ENCODE assay signal across 9 cellular contexts in the genomic region with DNA sequence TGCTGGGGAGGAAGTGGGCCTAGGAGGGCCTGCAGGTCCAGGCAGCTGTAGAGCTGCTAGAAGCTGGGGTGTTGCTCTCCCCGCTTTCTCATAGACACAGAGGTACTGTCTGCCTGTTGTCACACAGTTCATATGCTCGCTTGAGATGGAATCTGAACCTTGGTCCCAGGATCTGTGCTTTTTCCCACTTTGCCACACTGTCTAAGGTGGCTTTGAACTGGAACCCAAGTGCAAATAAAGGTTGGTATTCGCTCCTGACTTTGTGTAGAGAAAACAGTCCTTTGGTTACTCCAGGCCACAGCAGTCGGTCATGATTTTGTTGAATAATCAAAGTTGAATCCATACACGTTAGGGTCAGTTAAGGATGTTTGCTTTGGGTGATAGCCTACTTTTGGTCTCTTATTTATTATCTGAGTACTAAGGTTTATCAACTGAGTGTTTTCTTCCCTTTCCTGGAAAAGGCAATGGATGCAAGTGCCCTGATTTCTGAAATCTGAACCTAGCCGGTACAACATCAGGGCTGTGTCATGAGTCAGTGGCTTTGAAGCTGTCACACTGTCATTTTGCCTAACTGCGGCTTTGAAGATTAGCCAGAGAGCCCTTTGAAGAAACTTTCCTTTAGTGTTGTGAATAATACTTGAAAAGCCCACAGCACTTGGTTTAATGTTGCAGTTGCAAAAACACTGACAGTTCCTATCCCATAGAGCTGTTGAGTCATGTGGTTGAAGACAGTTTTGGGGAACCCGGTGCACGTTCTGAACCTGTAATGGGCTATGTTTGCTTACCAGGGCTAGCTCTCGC. TPM values are rescaled to one million over a fixed set of nuclear protein-coding genes. Genes with fewer than 3 reads are reported as not detected.
DNase-seq lines count a peak whose midpoint lies in the region; TF ChIP-seq lines count a peak whose summit lies in the region.
"Had no signal": no experiment of that assay in that cellular context is flagged by ENCODE, and none has a peak within 500 bp of the region (broad histone marks: within the 10 kb centered on the region; RNA-seq: fewer than 3 reads in every experiment).

No MANE protein-coding gene starts in this region.

- H3K27me3 Mint-ChIP-seq in brain = no peaks in the 10 kb centered on the region

- 75 to 77% methylated on average over 10 of the region's 10 CpGs for WGBS in tibial nerve, 2 donors

- DNase-seq in AG20443 (ENCODE audit: low spot score) (peak; percentile 31), RPMI7951 (ENCODE audit: low read depth) (peak; percentile 54), myocyte (ENCODE audit: low read depth) (peak; percentile 61), NCI-H1105 treated with DMSO at 0.1 percent for 48 hours (lab: John Stamatoyannopoulos, UW) (no peak), kidney tubule cell (ENCODE audit: low spot score) (no peak), tibial nerve (ENCODE audit: low spot score in 2 of 2) (no peak), GOT3 (lab: John Stamatoyannopoulos, UW) (no peak)
- DNase-seq: NCI-H1930 had no signal

- peak overlapping the region in 3 of 5 experiments; percentile 59 to 88 (median 86) for H3K27ac Mint-ChIP-seq in brain

- H3K4me3 Mint-ChIP-seq in brain = no peak overlapping the region

- peaks cover 12% of the 10 kb centered on the region for H3K4me1 Mint-ChIP-seq in brain

- no peaks in the 10 kb centered on the region for H3K9me3 ChIP-seq in tibial nerve

- peaks cover 35% of the 10 kb centered on the region for H3K36me3 Mint-ChIP-seq in brain

- no peak for TF ChIP-seq EP300 in tibial nerve (IDR thresholded peaks at IDR 0.05)

- H3K9me3 Mint-ChIP-seq in brain = no peaks in the 10 kb centered on the region

- H3K4me3 ChIP-seq in tibial nerve = no peak overlapping the region

- no peaks in the 10 kb centered on the region for H3K27me3 ChIP-seq in tibial nerve

- H3K36me3 ChIP-seq in tibial nerve = peaks cover 0 to 77% (median 6%) of the 10 kb centered on the region in 3 donors

- peaks cover 0 to 40% (median 8%) of the 10 kb centered on the region in 4 donors for H3K4me1 ChIP-seq in tibial nerve

- TF ChIP-seq POLR2A in tibial nerve (IDR thresholded peaks at IDR 0.05) = no peak

- TF ChIP-seq CTCF in brain (conservative IDR thresholded peaks at IDR 0.05) = no peak
- TF ChIP-seq CTCF in tibial nerve (IDR thresholded peaks at IDR 0.05) = no peak

- peak overlapping the region in 1 of 4 donors; percentile 50 for H3K27ac ChIP-seq in tibial nerve

RNA-seq across cellular contexts. Expression of a gene that starts 41.3 kb away (rescaled TPM):
- 8.8 and 9.4 TPM in 2 replicates for total RNA-seq in RPMI7951 (2014; rRNA removed; shearing (Covaris generic))
- polyA plus RNA-seq in brain (ENCODE audit: insufficient read depth, low read depth, low replicate concordance) = 44.6 TPM
- total RNA-seq in myocyte (25.5 and 32.7 TPM in 2 replicates), tibial nerve (10 to 100 TPM; 42.8 to 50.0 (median 46.3) TPM)
- 26.1 TPM for polyA plus RNA-seq in myocyte (2012)

Comparison
In these comparisons a context has a peak if more than half of its experiments do, and no peak if none do; other contexts are left out.
1. DNase-seq: peak in AG20443 (single experiment), RPMI7951 (single experiment) and myocyte (single experiment); none in NCI-H1105 treated with DMSO at 0.1 percent for 48 hours (single experiment), kidney tubule cell (single experiment), tibial nerve (0 of 2) and GOT3 (single experiment).